Comparison of ENCODE assay signal across 2 cellular contexts in the genomic region with DNA sequence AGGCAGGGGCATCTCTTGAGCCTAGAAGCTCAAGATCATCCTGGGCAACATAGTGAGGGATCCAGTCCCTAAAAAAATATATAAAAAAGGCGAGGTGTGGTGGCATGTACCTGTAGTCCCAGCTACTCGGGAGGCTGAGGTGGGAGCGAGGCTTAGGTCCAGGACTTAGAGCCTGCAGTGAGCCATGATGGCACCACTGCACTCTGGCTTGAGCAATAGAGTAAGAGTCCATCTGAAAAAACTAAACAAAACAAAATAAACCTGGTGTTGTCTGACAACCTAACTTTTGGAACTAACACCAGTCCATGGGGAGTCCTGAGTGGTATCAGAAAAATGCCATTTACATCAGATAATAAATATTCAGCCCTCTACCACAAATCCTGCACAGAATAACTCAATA.
TF ChIP-seq lines count a peak whose summit lies in the region.

No MANE protein-coding gene starts in this region.

TF ChIP-seq in HepG2, 621 proteins besides CTCF, POLR2A, EP300 and RAD21:
- TF ChIP-seq ZNF18 (CRISPR knock-in tag; IDR thresholded peaks at IDR 0.05; ENCODE audit: insufficient replicate concordance) (no peak), ZNF546 (CRISPR knock-in tag; conservative IDR thresholded peaks at IDR 0.05) (no peak), ZNF644 (CRISPR knock-in tag; IDR thresholded peaks at IDR 0.05; ENCODE audit: low read depth) (0 out of 2 replicates have a peak, but pooled peaks have one; percentile 34), ZBTB3 (CRISPR knock-in tag; IDR thresholded peaks at IDR 0.05; ENCODE audit: borderline replicate concordance, low read depth) (no peak), ZBTB33 (CRISPR knock-in tag; IDR thresholded peaks at IDR 0.05) (peak; percentile 66; the same call in 1 of the 2 replicates), NFRKB (IDR thresholded peaks at IDR 0.05) (no peak)
- TF ChIP-seq, protein P1, sequence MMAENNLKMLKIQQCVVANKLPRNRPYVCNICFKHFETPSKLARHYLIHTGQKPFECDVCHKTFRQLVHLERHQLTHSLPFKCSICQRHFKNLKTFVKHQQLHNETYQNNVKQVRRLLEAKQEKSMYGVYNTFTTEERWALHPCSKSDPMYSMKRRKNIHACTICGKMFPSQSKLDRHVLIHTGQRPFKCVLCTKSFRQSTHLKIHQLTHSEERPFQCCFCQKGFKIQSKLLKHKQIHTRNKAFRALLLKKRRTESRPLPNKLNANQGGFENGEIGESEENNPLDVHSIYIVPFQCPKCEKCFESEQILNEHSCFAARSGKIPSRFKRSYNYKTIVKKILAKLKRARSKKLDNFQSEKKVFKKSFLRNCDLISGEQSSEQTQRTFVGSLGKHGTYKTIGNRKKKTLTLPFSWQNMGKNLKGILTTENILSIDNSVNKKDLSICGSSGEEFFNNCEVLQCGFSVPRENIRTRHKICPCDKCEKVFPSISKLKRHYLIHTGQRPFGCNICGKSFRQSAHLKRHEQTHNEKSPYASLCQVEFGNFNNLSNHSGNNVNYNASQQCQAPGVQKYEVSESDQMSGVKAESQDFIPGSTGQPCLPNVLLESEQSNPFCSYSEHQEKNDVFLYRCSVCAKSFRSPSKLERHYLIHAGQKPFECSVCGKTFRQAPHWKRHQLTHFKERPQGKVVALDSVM (CRISPR knock-in tag; IDR thresholded peaks at IDR 0.05), result peak; percentile 52; the same call in 1 of the 2 replicates
- TF ChIP-seq, protein P2, sequence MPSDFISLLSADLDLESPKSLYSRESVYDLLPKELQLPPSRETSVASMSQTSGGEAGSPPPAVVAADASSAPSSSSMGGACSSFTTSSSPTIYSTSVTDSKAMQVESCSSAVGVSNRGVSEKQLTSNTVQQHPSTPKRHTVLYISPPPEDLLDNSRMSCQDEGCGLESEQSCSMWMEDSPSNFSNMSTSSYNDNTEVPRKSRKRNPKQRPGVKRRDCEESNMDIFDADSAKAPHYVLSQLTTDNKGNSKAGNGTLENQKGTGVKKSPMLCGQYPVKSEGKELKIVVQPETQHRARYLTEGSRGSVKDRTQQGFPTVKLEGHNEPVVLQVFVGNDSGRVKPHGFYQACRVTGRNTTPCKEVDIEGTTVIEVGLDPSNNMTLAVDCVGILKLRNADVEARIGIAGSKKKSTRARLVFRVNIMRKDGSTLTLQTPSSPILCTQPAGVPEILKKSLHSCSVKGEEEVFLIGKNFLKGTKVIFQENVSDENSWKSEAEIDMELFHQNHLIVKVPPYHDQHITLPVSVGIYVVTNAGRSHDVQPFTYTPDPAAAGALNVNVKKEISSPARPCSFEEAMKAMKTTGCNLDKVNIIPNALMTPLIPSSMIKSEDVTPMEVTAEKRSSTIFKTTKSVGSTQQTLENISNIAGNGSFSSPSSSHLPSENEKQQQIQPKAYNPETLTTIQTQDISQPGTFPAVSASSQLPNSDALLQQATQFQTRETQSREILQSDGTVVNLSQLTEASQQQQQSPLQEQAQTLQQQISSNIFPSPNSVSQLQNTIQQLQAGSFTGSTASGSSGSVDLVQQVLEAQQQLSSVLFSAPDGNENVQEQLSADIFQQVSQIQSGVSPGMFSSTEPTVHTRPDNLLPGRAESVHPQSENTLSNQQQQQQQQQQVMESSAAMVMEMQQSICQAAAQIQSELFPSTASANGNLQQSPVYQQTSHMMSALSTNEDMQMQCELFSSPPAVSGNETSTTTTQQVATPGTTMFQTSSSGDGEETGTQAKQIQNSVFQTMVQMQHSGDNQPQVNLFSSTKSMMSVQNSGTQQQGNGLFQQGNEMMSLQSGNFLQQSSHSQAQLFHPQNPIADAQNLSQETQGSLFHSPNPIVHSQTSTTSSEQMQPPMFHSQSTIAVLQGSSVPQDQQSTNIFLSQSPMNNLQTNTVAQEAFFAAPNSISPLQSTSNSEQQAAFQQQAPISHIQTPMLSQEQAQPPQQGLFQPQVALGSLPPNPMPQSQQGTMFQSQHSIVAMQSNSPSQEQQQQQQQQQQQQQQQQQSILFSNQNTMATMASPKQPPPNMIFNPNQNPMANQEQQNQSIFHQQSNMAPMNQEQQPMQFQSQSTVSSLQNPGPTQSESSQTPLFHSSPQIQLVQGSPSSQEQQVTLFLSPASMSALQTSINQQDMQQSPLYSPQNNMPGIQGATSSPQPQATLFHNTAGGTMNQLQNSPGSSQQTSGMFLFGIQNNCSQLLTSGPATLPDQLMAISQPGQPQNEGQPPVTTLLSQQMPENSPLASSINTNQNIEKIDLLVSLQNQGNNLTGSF (CRISPR knock-in tag; IDR thresholded peaks at IDR 0.05), result no peak

TF ChIP-seq in liver, 16 proteins besides CTCF, POLR2A, EP300 and RAD21 (continued from another document):
- TF ChIP-seq, protein P3, sequence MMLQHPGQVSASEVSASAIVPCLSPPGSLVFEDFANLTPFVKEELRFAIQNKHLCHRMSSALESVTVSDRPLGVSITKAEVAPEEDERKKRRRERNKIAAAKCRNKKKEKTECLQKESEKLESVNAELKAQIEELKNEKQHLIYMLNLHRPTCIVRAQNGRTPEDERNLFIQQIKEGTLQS (IDR thresholded peaks at IDR 0.05), result no peak
- TF ChIP-seq EGR1 (IDR thresholded peaks at IDR 0.05; ENCODE audit: low read depth in 2 of 2), result no peak
- peak; percentile 19 to 32 for TF ChIP-seq HNF4A (conservative IDR thresholded peaks at IDR 0.05)
- no peak for TF ChIP-seq FOXA2 (IDR thresholded peaks at IDR 0.05)
- no peak for TF ChIP-seq RXRA (IDR thresholded peaks at IDR 0.05)
- no peak for TF ChIP-seq SP1 (IDR thresholded peaks at IDR 0.05)
